19 cellular contexts compared by ENCODE assay signal in genomic region chr13:30224732-30225131, GRCh38.
A peak's percentile ranks its signal among the peaks of the same experiment; 100 is the strongest.
DNase-seq lines count a peak whose midpoint lies in the region; ATAC-seq, FAIRE-seq and TF ChIP-seq lines count a peak whose summit lies in the region.
"Had no signal": no experiment of that assay in that cellular context is flagged by ENCODE, and none has a peak within 500 bp of the region (broad histone marks: within the 10 kb centered on the region; RNA-seq: fewer than 3 reads in every experiment).

No MANE protein-coding gene starts in this region.

- TF ChIP-seq POLR2A in endothelial cell of umbilical vein (IDR thresholded peaks at IDR 0.05; ENCODE audit: low read depth, low read length) = no peak

- peaks cover 8% of the 10 kb centered on the region for H3K4me1 Mint-ChIP-seq in stimulated activated naive CD8-positive, alpha-beta T cell treated with anti-CD3 and anti-CD28 coated beads, Interleukin-15, amount 100 ng/mL, for 72 hours
- H3K4me1 Mint-ChIP-seq: CD14-positive monocyte, memory B cell, T-cell had no signal

- no peak overlapping the region for H3K4me3 ChIP-seq in endothelial cell of umbilical vein (replicated peaks in 1 of 3; ENCODE audit: insufficient read depth in 1 of 3, low read depth in 1 of 3, low read length in 3 of 3)
- H3K4me3 ChIP-seq: ovary had no signal

- H3K27ac Mint-ChIP-seq in stimulated activated naive CD8-positive, alpha-beta T cell treated with anti-CD3 and anti-CD28 coated beads, Interleukin-15, amount 100 ng/mL, for 72 hours = peak overlapping the region in 1 of 2 donors; percentile 84
- H3K27ac Mint-ChIP-seq: CD14-positive monocyte, memory B cell, T-cell had no signal

- POLR2A ChIA-PET in endothelial cell of umbilical vein (lab: Charles Lee) (no interaction called here), GM10248 (lab: Yijun Ruan, JAX) (no interaction called here)

- peak; percentile 98 for ATAC-seq in stimulated activated naive CD8-positive, alpha-beta T cell treated with anti-CD3 and anti-CD28 coated beads, Interleukin-15, amount 100 ng/mL, for 72 hours
- ATAC-seq in HG02870 (IDR thresholded peaks at IDR 0.05; ENCODE audit: unreplicated experiment) = no peak
- ATAC-seq: T-cell had no signal

- H3K79me2 ChIP-seq in endothelial cell of umbilical vein (ENCODE audit: control insufficient read depth, insufficient read depth, low read length) = peaks cover 2% of the 10 kb centered on the region

- no peaks in the 10 kb centered on the region for H3K27me3 ChIP-seq in endothelial cell of umbilical vein (ENCODE audit: control insufficient read depth in 2 of 2, insufficient read depth in 2 of 2, low read length in 2 of 2)
- H3K27me3 ChIP-seq: ovary had no signal

- no peaks in the 10 kb centered on the region for H3K4me1 ChIP-seq in endothelial cell of umbilical vein (ENCODE audit: control insufficient read depth, extremely low read depth, insufficient read depth, low read length)

- no peak overlapping the region for H2AFZ ChIP-seq in endothelial cell of umbilical vein (ENCODE audit: low read depth, low read length)

- peak; percentile 12 for DNase-seq in stimulated activated CD4-positive, alpha-beta T cell treated with anti-CD3 and anti-CD28 coated beads, Interleukin-15, amount 100 ng/mL, for 24 hours
- no peak for DNase-seq in stimulated activated CD4-positive, alpha-beta T cell treated with anti-CD3 and anti-CD28 coated beads, Interleukin-2, amount 100 ng/mL, for 48 hours
- DNase-seq in NCI-H226 (peak; percentile 42), endothelial cell of umbilical vein (ENCODE audit: low read depth, low spot score) (peak; percentile 10), NCI-H128 (lab: John Stamatoyannopoulos, UW; ENCODE audit: unreplicated experiment) (no peak), GM10248 (ENCODE audit: extremely low spot score) (no peak)
- DNase-seq in stimulated activated naive CD8-positive, alpha-beta T cell treated with anti-CD3 and anti-CD28 coated beads, Interleukin-15, amount 100 ng/mL, for 72 hours = peak in 1 of 2 donors; percentile 12
- DNase-seq: activated CD8-positive, alpha-beta memory T cell treated with anti-CD3 and anti-CD28 coated beads for 24 hours; amygdala; effector CD8-positive, alpha-beta T cell; hypothalamus; NCI-H2081 treated with DMSO at 0.1 percent for 48 hours; ovary; stimulated activated CD4-positive, alpha-beta T cell treated with anti-CD3 and anti-CD28 coated beads, Interleukin-4, amount 100 ng/mL, for 4 hours; T-cell had no signal

- no peak overlapping the region for H3K4me3 Mint-ChIP-seq in stimulated activated naive CD8-positive, alpha-beta T cell treated with anti-CD3 and anti-CD28 coated beads, Interleukin-15, amount 100 ng/mL, for 72 hours
- H3K4me3 Mint-ChIP-seq: CD14-positive monocyte, memory B cell, T-cell had no signal

- TF ChIP-seq CTCF in endothelial cell of umbilical vein (IDR thresholded peaks at IDR 0.05; ENCODE audit: extremely low read depth in 1 of 2, insufficient read depth in 1 of 2, low read depth in 1 of 2, low read length in 2 of 2) (no peak), GM10248 (IDR thresholded peaks at IDR 0.05; ENCODE audit: control extremely low read depth, extremely low read depth, low read depth, missing control alignments) (no peak)

- H3K27me3 Mint-ChIP-seq in stimulated activated naive CD8-positive, alpha-beta T cell treated with anti-CD3 and anti-CD28 coated beads, Interleukin-15, amount 100 ng/mL, for 72 hours = no peaks in the 10 kb centered on the region
- H3K27me3 Mint-ChIP-seq: memory B cell, T-cell had no signal

- H3K9me1 ChIP-seq in endothelial cell of umbilical vein (replicated peaks; ENCODE audit: control insufficient read depth, extremely low read depth, insufficient read depth, low read length) = no peaks in the 10 kb centered on the region

- no peak overlapping the region for H3K9ac ChIP-seq in endothelial cell of umbilical vein (replicated peaks; ENCODE audit: extremely low read depth, insufficient read depth, low read length)

- peaks cover 24 to 31% of the 10 kb centered on the region in 2 donors for H3K9me3 Mint-ChIP-seq in stimulated activated naive CD8-positive, alpha-beta T cell treated with anti-CD3 and anti-CD28 coated beads, Interleukin-15, amount 100 ng/mL, for 72 hours

- dilution Hi-C loops in endothelial cell of umbilical vein (cut with MboI; ENCODE audit: extremely low pct_ligation_motif_present, low sequenced_read_pairs) = no loop called here

- intact Hi-C loops in endothelial cell of umbilical vein (cut with micrococcal nuclease) = no loop called here

- FAIRE-seq in endothelial cell of umbilical vein (lab: Jason Lieb, UNC) = no peak
- FAIRE-seq: H1 had no signal

- CTCF ChIA-PET in endothelial cell of umbilical vein (lab: Charles Lee) (interaction anchor here (1.3 to 1.8 kb wide), 4 partner anchors 10 to 92 kb away, joined by 5 read pairs; no protein-coding TSS in a partner anchor), GM10248 (lab: Yijun Ruan, JAX) (interaction anchor here (1.0 to 1.8 kb wide), 5 partner anchors 8 to 92 kb away, joined by 3 to 4 read pairs (median 3); no protein-coding TSS in a partner anchor)

- no peaks in the 10 kb centered on the region for H3K9me3 ChIP-seq in endothelial cell of umbilical vein (replicated peaks; ENCODE audit: control insufficient read depth, insufficient read depth, low read length)

- no peaks in the 10 kb centered on the region for H4K20me1 ChIP-seq in endothelial cell of umbilical vein (replicated peaks; ENCODE audit: control insufficient read depth, extremely low read depth, insufficient read depth, low read length)

- H3K36me3 ChIP-seq in endothelial cell of umbilical vein (ENCODE audit: control insufficient read depth in 2 of 2, extremely low read depth in 1 of 2, insufficient read depth in 2 of 2, low read length in 2 of 2) = peaks cover 2 to 8% of the 10 kb centered on the region in 2 experiments
- H3K36me3 ChIP-seq: ovary had no signal

- BruUV-seq in endothelial cell of umbilical vein (replicated peaks; lab: Mats Ljungman, UMichigan) = no TSS peak

- no peak overlapping the region for H3K4me2 ChIP-seq in endothelial cell of umbilical vein (ENCODE audit: insufficient read depth, low read length)

- H3K27ac ChIP-seq in endothelial cell of umbilical vein (ENCODE audit: insufficient read depth, low read depth, low read length) = no peak overlapping the region
- H3K27ac ChIP-seq: ovary had no signal

TF ChIP-seq in endothelial cell of umbilical vein, 7 proteins besides CTCF, POLR2A, EP300 and RAD21:
- TF ChIP-seq MYC (IDR thresholded peaks at IDR 0.05; ENCODE audit: low read depth, low read length) (no peak), GATA2 (IDR thresholded peaks at IDR 0.05; ENCODE audit: insufficient read depth, insufficient read length, low read depth, low read length) (no peak), FOS (IDR thresholded peaks at IDR 0.05; ENCODE audit: borderline replicate concordance, insufficient read depth, low read length) (peak; percentile 72)

Comparison
In these comparisons a context has a peak if more than half of its experiments do, and no peak if none do; other contexts are left out.
1. DNase-seq: peak in stimulated activated CD4-positive, alpha-beta T cell treated with anti-CD3 and anti-CD28 coated beads, Interleukin-15, amount 100 ng/mL, for 24 hours (single experiment), NCI-H226 (single experiment) and endothelial cell of umbilical vein (single experiment); none in stimulated activated CD4-positive, alpha-beta T cell treated with anti-CD3 and anti-CD28 coated beads, Interleukin-2, amount 100 ng/mL, for 48 hours (0 of 2), NCI-H128 (single experiment) and GM10248 (single experiment).